Comparison of ENCODE assay signal across 10 cellular contexts in genomic region chr19:7482584-7483439, GRCh38. TPM values are rescaled to one million over a fixed set of nuclear protein-coding genes. Genes with fewer than 3 reads are reported as not detected.
A peak's percentile ranks its signal among the peaks of the same experiment; 100 is the strongest.
DNase-seq lines count a peak whose midpoint lies in the region; ATAC-seq, FAIRE-seq and TF ChIP-seq lines count a peak whose summit lies in the region.
"Had no signal": no experiment of that assay in that cellular context is flagged by ENCODE, and none has a peak within 500 bp of the region (broad histone marks: within the 10 kb centered on the region; RNA-seq: fewer than 3 reads in every experiment).

No MANE protein-coding gene starts in this region.

- H2BK15ac ChIP-seq in IMR-90 (ENCODE audit: low read depth, low read length): no peak overlapping the region

- H2BK120ac ChIP-seq in IMR-90 (ENCODE audit: low read depth, low read length): no peak overlapping the region

- H3K4me3 ChIP-seq in IMR-90 (ENCODE audit: insufficient read depth, low read depth, low read length): no peak overlapping the region
- no peak overlapping the region for H3K4me3 ChIP-seq in bronchial epithelial cell (ENCODE audit: low read depth, low read length)
- H3K4me3 ChIP-seq in lower lobe of right lung: peak overlapping the region; percentile 14
- no peak overlapping the region for H3K4me3 ChIP-seq in MG63

- H3K36me3 ChIP-seq in IMR-90 (ENCODE audit: control insufficient read depth, insufficient read depth, low read length) (peaks cover 1% of the 10 kb centered on the region; the same call in 1 of the 2 replicates), bronchial epithelial cell (ENCODE audit: control insufficient read depth, insufficient read depth, low read length) (no peaks in the 10 kb centered on the region), lower lobe of right lung (no peaks in the 10 kb centered on the region), MG63 (no peaks in the 10 kb centered on the region)

- H3K56ac ChIP-seq in IMR-90 (ENCODE audit: extremely low read depth, insufficient read depth, low read length): no peak overlapping the region

- H3K36me3 Mint-ChIP-seq in CD4-positive, alpha-beta T cell (ENCODE audit: low read depth): no peaks in the 10 kb centered on the region

- H3K27me3 Mint-ChIP-seq in CD4-positive, alpha-beta T cell: peaks cover 6% of the 10 kb centered on the region

- no peaks in the 10 kb centered on the region for H3K79me1 ChIP-seq in IMR-90 (ENCODE audit: low read depth in 1 of 2, low read length in 2 of 2)

- 60% methylated on average over 4 of the region's 37 CpGs; no CpG with 5 or more reads in 1 of the 2 experiments for WGBS in IMR-90 (ENCODE audit: extremely low coverage in 2 of 2, insufficient read length in 1 of 2), 2 experiments

- peak overlapping the region; percentile 11 for H3K4me3 Mint-ChIP-seq in CD4-positive, alpha-beta T cell

- dilution Hi-C loops in IMR-90 (cut with HindIII; ENCODE audit: low sequenced_read_pairs, unreplicated experiment): no loop called here

- H2BK20ac ChIP-seq in IMR-90 (ENCODE audit: low read depth, low read length): no peak overlapping the region

- H3K9me3 ChIP-seq in CD4-positive, alpha-beta T cell (ENCODE audit: control insufficient read depth, low read length): no peaks in the 10 kb centered on the region
- H3K9me3 ChIP-seq in IMR-90 (ENCODE audit: control insufficient read depth, insufficient read depth, low read length) (no peaks in the 10 kb centered on the region; the same call in 1 of the 2 replicates), lower lobe of right lung (no peaks in the 10 kb centered on the region), MG63 (no peaks in the 10 kb centered on the region)

- peak overlapping the region; percentile 62 for H2AK9ac ChIP-seq in IMR-90 (replicated peaks; ENCODE audit: low read depth, low read length, poor library complexity)

- H3K18ac ChIP-seq in IMR-90 (ENCODE audit: low read depth, low read length): no peak overlapping the region

- H3K14ac ChIP-seq in IMR-90 (replicated peaks; ENCODE audit: low read depth, low read length): no peak overlapping the region

- no peaks in the 10 kb centered on the region for H3K27me3 ChIP-seq in CD4-positive, alpha-beta T cell (ENCODE audit: control insufficient read depth, insufficient read depth, low read length)
- H3K27me3 ChIP-seq in IMR-90 (ENCODE audit: control insufficient read depth, insufficient read depth, low read length) (no peaks in the 10 kb centered on the region), bronchial epithelial cell (ENCODE audit: control insufficient read depth, insufficient read depth, low read length) (no peaks in the 10 kb centered on the region), lower lobe of right lung (ENCODE audit: low read depth) (no peaks in the 10 kb centered on the region), MG63 (no peaks in the 10 kb centered on the region)

- in situ Hi-C loops in IMR-90 (cut with MboI; ENCODE audit: low sequenced_read_pairs): no loop called here

- H3K27ac ChIP-seq in CD4-positive, alpha-beta T cell (ENCODE audit: low read depth, low read length): no peak overlapping the region
- no peak overlapping the region for H3K27ac ChIP-seq in IMR-90 (ENCODE audit: insufficient read depth, low read length)
- H3K27ac ChIP-seq in lower lobe of right lung: peak overlapping the region; percentile 65

- BruUV-seq in IMR-90 (replicated peaks; lab: Mats Ljungman, UMichigan): no TSS peak

- H3K9me1 ChIP-seq in IMR-90 (ENCODE audit: insufficient read depth, low read length): no peaks in the 10 kb centered on the region

- TF ChIP-seq CTCF in CD4-positive, alpha-beta T cell (IDR thresholded peaks at IDR 0.05): no peak
- TF ChIP-seq CTCF in IMR-90 (conservative IDR thresholded peaks at IDR 0.05; ENCODE audit: low read depth, low read length) (no peak), bronchial epithelial cell (IDR thresholded peaks at IDR 0.05; ENCODE audit: insufficient read depth, low read length, severe bottlenecking) (no peak), lower lobe of right lung (IDR thresholded peaks at IDR 0.05) (no peak)

- no peak overlapping the region; the same call in 1 of the 2 replicates for H2AK5ac ChIP-seq in IMR-90 (ENCODE audit: low read depth, low read length)

- no peak overlapping the region for H2BK5ac ChIP-seq in IMR-90 (ENCODE audit: low read depth, low read length, poor library complexity, severe bottlenecking)

- H4K5ac ChIP-seq in IMR-90 (ENCODE audit: low read depth, low read length): no peak overlapping the region

- H3K23ac ChIP-seq in IMR-90 (ENCODE audit: low read depth, low read length): no peak overlapping the region; the same call in 1 of the 2 replicates

- no peak for TF ChIP-seq POLR2A in IMR-90 (IDR thresholded peaks at IDR 0.05; ENCODE audit: low read depth, low read length)

- H4K91ac ChIP-seq in IMR-90 (ENCODE audit: insufficient read depth, low read depth, low read length): no peak overlapping the region

- intact Hi-C loops in CD4-positive, alpha-beta T cell (cut with DNase I, micrococcal nuclease): no loop called here
- intact Hi-C loops in IMR-90 (cut with micrococcal nuclease): no loop called here
- intact Hi-C loops in lower lobe of right lung (cut with DNase I): no loop called here

- H3K9me3 Mint-ChIP-seq in CD4-positive, alpha-beta T cell: no peaks in the 10 kb centered on the region

- no peak for TF ChIP-seq RAD21 in IMR-90 (IDR thresholded peaks at IDR 0.05; ENCODE audit: low read length)

- POLR2A ChIA-PET in CD4-positive, alpha-beta T cell (lab: Charles Lee): no interaction called here
- POLR2A ChIA-PET in IMR-90 (lab: Charles Lee; ENCODE audit: unreplicated experiment): no interaction called here

- peak overlapping the region; percentile 67 for H2AFZ ChIP-seq in IMR-90 (replicated peaks; ENCODE audit: low read length, poor library complexity)

- ATAC-seq in CD4-positive, alpha-beta T cell (ENCODE audit: poor library complexity): no peak
- no peak for ATAC-seq in IMR-90 (ENCODE audit: low read depth)
- ATAC-seq in lower lobe of right lung: peak; percentile 20 to 26
- no peak for ATAC-seq in HG03457 (IDR thresholded peaks at IDR 0.05; ENCODE audit: unreplicated experiment)
- ATAC-seq in GM18517 (IDR thresholded peaks at IDR 0.05; ENCODE audit: unreplicated experiment): no peak
- ATAC-seq: stimulated activated naive CD8-positive, alpha-beta T cell treated with anti-CD3 and anti-CD28 coated beads, Interleukin-15, Interleukin-2, amounts not matched to agents 100 U/mL and 50 U/mL, for 24 hours had no signal

- no peak overlapping the region for H3K4me2 ChIP-seq in IMR-90 (ENCODE audit: low read depth, low read length)

- H3K4me1 ChIP-seq in IMR-90 (ENCODE audit: control insufficient read depth, insufficient read depth, low read length) (peaks cover 2% of the 10 kb centered on the region; the same call in 1 of the 2 replicates), lower lobe of right lung (peaks cover 22% of the 10 kb centered on the region)

- FAIRE-seq in bronchial epithelial cell (lab: Jason Lieb, UNC): no peak

- CTCF ChIA-PET in CD4-positive, alpha-beta T cell (lab: Charles Lee): no interaction called here
- CTCF ChIA-PET in IMR-90 (lab: Yijun Ruan, JAX): no interaction called here

- DNase-seq in CD4-positive, alpha-beta T cell: no peak
- DNase-seq in IMR-90: no peak
- DNase-seq in bronchial epithelial cell (ENCODE audit: low read depth): peak; percentile 55
- peak; percentile 68 for DNase-seq in lower lobe of right lung
- no peak for DNase-seq in MG63
- DNase-seq in NCI-H1930 (lab: John Stamatoyannopoulos, UW): no peak
- DNase-seq: DND-41; stimulated activated naive CD8-positive, alpha-beta T cell treated with anti-CD3 and anti-CD28 coated beads, Interleukin-15, Interleukin-2, amounts not matched to agents 100 U/mL and 50 U/mL, for 24 hours had no signal

- no peak overlapping the region for H4K8ac ChIP-seq in IMR-90 (ENCODE audit: low read depth in 2 of 2, low read length in 2 of 2)

- no peak overlapping the region for H3K9ac ChIP-seq in IMR-90 (ENCODE audit: low read depth, low read length)

- H3K4me1 Mint-ChIP-seq in CD4-positive, alpha-beta T cell (ENCODE audit: low read depth): peaks cover 9% of the 10 kb centered on the region

- H3K4ac ChIP-seq in IMR-90 (ENCODE audit: low read depth, low read length): no peak overlapping the region

- no peaks in the 10 kb centered on the region for H4K20me1 ChIP-seq in IMR-90 (ENCODE audit: insufficient read depth, low read length)

- peak overlapping the region; percentile 18 for H3K27ac Mint-ChIP-seq in CD4-positive, alpha-beta T cell

TF ChIP-seq in IMR-90, 13 proteins besides CTCF, POLR2A, EP300 and RAD21 (continues in another document):
- no peak for TF ChIP-seq FOS (IDR thresholded peaks at IDR 0.05; ENCODE audit: low read depth, low read length)

RNA-seq across cellular contexts. Expression of gene PEX11G, which starts 6.0 kb away (rescaled TPM):
- total RNA-seq in CD4-positive, alpha-beta T cell: not detected
- total RNA-seq in IMR-90 (2012; rRNA removed): 0.72 and 1.1 TPM in 2 replicates
- polyA plus RNA-seq in IMR-90 (2012; rRNA removed): 1.7 and 1.9 TPM in 2 replicates
- polyA plus RNA-seq in IMR-90 (2012; cell fraction: cytosol; rRNA removed): 2.8 and 3.6 TPM in 2 replicates
- 0.76 and 2.7 TPM in 2 replicates for polyA plus RNA-seq in IMR-90 (2012; cell fraction: nucleus; rRNA removed; ENCODE audit: low replicate concordance)
- 2.1 and 3.8 TPM in 2 replicates for total RNA-seq in bronchial epithelial cell
- total RNA-seq in lower lobe of right lung: 3.8 TPM
- not detected in 2 replicates for total RNA-seq in MG63 (2014; rRNA removed; shearing (Covaris generic); ENCODE audit: low replicate concordance)

RNA-seq across cellular contexts. Expression of gene ZNF358, which starts 33.1 kb away (rescaled TPM):
- total RNA-seq in CD4-positive, alpha-beta T cell: 1 to 10 TPM; 5.1 to 5.2 TPM
- total RNA-seq in IMR-90 (2012; rRNA removed): 5.4 and 9.2 TPM in 2 replicates
- 30.7 and 34.9 TPM in 2 replicates for polyA plus RNA-seq in IMR-90 (2012; rRNA removed)
- polyA plus RNA-seq in IMR-90 (2012; cell fraction: cytosol; rRNA removed): 43.8 and 60.5 TPM in 2 replicates
- polyA plus RNA-seq in IMR-90 (2012; cell fraction: nucleus; rRNA removed; ENCODE audit: low replicate concordance): 19.3 and 34.2 TPM in 2 replicates
- total RNA-seq in bronchial epithelial cell: 3.5 and 3.9 TPM in 2 replicates
- total RNA-seq in lower lobe of right lung: 54.9 TPM
- 37.2 and 44.9 TPM in 2 replicates for total RNA-seq in MG63 (2014; rRNA removed; shearing (Covaris generic); ENCODE audit: low replicate concordance)

RNA-seq across cellular contexts. Expression of gene MCOLN1, which starts 39.6 kb away (rescaled TPM):
- 1 to 10 TPM; 7.9 to 8.8 TPM for total RNA-seq in CD4-positive, alpha-beta T cell
- total RNA-seq in IMR-90 (2012; rRNA removed) (2.5 and 3.4 TPM in 2 replicates), bronchial epithelial cell (3.7 and 3.8 TPM in 2 replicates), lower lobe of right lung (79.0 TPM)
- 19.6 and 24.3 TPM in 2 replicates for polyA plus RNA-seq in IMR-90 (2012; rRNA removed)
- polyA plus RNA-seq in IMR-90 (2012; cell fraction: cytosol; rRNA removed): 13.9 and 26.7 TPM in 2 replicates
- polyA plus RNA-seq in IMR-90 (2012; cell fraction: nucleus; rRNA removed; ENCODE audit: low replicate concordance): 48.5 and 136 TPM in 2 replicates
- total RNA-seq in MG63 (2014; rRNA removed; shearing (Covaris generic); ENCODE audit: low replicate concordance): 6.4 and 10.3 TPM in 2 replicates

RNA-seq across cellular contexts. Expression of gene PNPLA6, which starts 52.7 kb away (rescaled TPM):
- 10 to 100 TPM; 62.0 to 70.9 TPM for total RNA-seq in CD4-positive, alpha-beta T cell
- total RNA-seq in IMR-90 (2012; rRNA removed): 17.9 and 20.0 TPM in 2 replicates
- 52.7 and 55.6 TPM in 2 replicates for polyA plus RNA-seq in IMR-90 (2012; rRNA removed)
- 58.3 and 81.7 TPM in 2 replicates for polyA plus RNA-seq in IMR-90 (2012; cell fraction: cytosol; rRNA removed)
- polyA plus RNA-seq in IMR-90 (2012; cell fraction: nucleus; rRNA removed; ENCODE audit: low replicate concordance): 105 and 216 TPM in 2 replicates
- total RNA-seq in bronchial epithelial cell: 35.6 and 40.8 TPM in 2 replicates
- 289 TPM for total RNA-seq in lower lobe of right lung
- total RNA-seq in MG63 (2014; rRNA removed; shearing (Covaris generic); ENCODE audit: low replicate concordance): 175 and 184 TPM in 2 replicates

Comparison
In these comparisons a context has a peak if more than half of its experiments do, and no peak if none do; other contexts are left out.
1. ATAC-seq: peak in lower lobe of right lung (2 of 2); none in CD4-positive, alpha-beta T cell (single experiment), IMR-90 (single experiment), HG03457 (single experiment) and GM18517 (single experiment).
2. DNase-seq: peak in bronchial epithelial cell (single experiment) and lower lobe of right lung (single experiment); none in CD4-positive, alpha-beta T cell (0 of 10), IMR-90 (single experiment), MG63 (single experiment) and NCI-H1930 (0 of 2).